ENCODE assay signal across 7 cellular contexts in genomic region chr4:158817562-158818370, GRCh38. TPM values are rescaled to one million over a fixed set of nuclear protein-coding genes. Genes with fewer than 3 reads are reported as not detected.
A peak's percentile ranks its signal among the peaks of the same experiment; 100 is the strongest.
DNase-seq lines count a peak whose midpoint lies in the region; ATAC-seq and TF ChIP-seq lines count a peak whose summit lies in the region.

No MANE protein-coding gene starts in this region.

- intact Hi-C loops in activated T-helper 2 cell treated with anti-CD3 and anti-CD28 coated beads, Interferon-gamma antibody, Interleukin-2, Interleukin-4, amounts not matched to agents 10 μg/mL and 5 μg/mL and 100 μg/mL, durations not matched to agents 14 hours and 24 hours and 36 hours (cut with micrococcal nuclease), result no loop called here
- intact Hi-C loops in spleen (cut with DNase I; ENCODE audit: low total_unique reads), result no loop called here

- H3K4me1 Mint-ChIP-seq in activated T-helper 2 cell treated with anti-CD3 and anti-CD28 coated beads, Interferon-gamma antibody, Interleukin-2, Interleukin-4, amounts not matched to agents 10 μg/mL and 5 μg/mL and 100 μg/mL, durations not matched to agents 14 hours and 24 hours and 36 hours (ENCODE audit: low read depth), result peaks cover 40% of the 10 kb centered on the region

- H3K9me3 Mint-ChIP-seq in activated T-helper 2 cell treated with anti-CD3 and anti-CD28 coated beads, Interferon-gamma antibody, Interleukin-2, Interleukin-4, amounts not matched to agents 10 μg/mL and 5 μg/mL and 100 μg/mL, durations not matched to agents 14 hours and 24 hours and 36 hours, result no peaks in the 10 kb centered on the region

- no peaks in the 10 kb centered on the region for H3K36me3 ChIP-seq in spleen

- no peaks in the 10 kb centered on the region for H3K36me3 Mint-ChIP-seq in activated T-helper 2 cell treated with anti-CD3 and anti-CD28 coated beads, Interferon-gamma antibody, Interleukin-2, Interleukin-4, amounts not matched to agents 10 μg/mL and 5 μg/mL and 100 μg/mL, durations not matched to agents 14 hours and 24 hours and 36 hours (ENCODE audit: low read depth)

- WGBS in spleen, 5 donors, result 69 to 79% (median 74%) methylated on average over 10 of the region's 10 CpGs

- peaks cover 0 to 73% (median 0%) of the 10 kb centered on the region in 7 donors for H3K27me3 ChIP-seq in spleen (replicated peaks in 1 of 7)

- no peak overlapping the region for H3K4me3 Mint-ChIP-seq in activated T-helper 2 cell treated with anti-CD3 and anti-CD28 coated beads, Interferon-gamma antibody, Interleukin-2, Interleukin-4, amounts not matched to agents 10 μg/mL and 5 μg/mL and 100 μg/mL, durations not matched to agents 14 hours and 24 hours and 36 hours (ENCODE audit: low read depth)

- H3K27ac Mint-ChIP-seq in activated T-helper 2 cell treated with anti-CD3 and anti-CD28 coated beads, Interferon-gamma antibody, Interleukin-2, Interleukin-4, amounts not matched to agents 10 μg/mL and 5 μg/mL and 100 μg/mL, durations not matched to agents 14 hours and 24 hours and 36 hours, result peak overlapping the region; percentile 60

- no peak for DNase-seq in activated T-helper 2 cell treated with anti-CD3 and anti-CD28 coated beads, Interferon-gamma antibody, Interleukin-2, Interleukin-4, amounts not matched to agents 10 μg/mL and 5 μg/mL and 100 μg/mL, durations not matched to agents 14 hours and 24 hours and 36 hours (ENCODE audit: low spot score)
- DNase-seq in spleen (no peak), ecto neural progenitor cell (ENCODE audit: low spot score) (no peak), mesenteric fat pad (ENCODE audit: low spot score) (no peak), HUDEP-2 (lab: John Stamatoyannopoulos, UW; ENCODE audit: unreplicated experiment in 76 of 76) (no peak)

- TF ChIP-seq POLR2A in spleen (IDR thresholded peaks at IDR 0.05), result no peak

- H3K4me3 ChIP-seq in spleen, result no peak overlapping the region

- ATAC-seq in GM19463 (IDR thresholded peaks at IDR 0.05; ENCODE audit: unreplicated experiment), result peak; percentile 55
- ATAC-seq in HG03196 (IDR thresholded peaks at IDR 0.05; ENCODE audit: unreplicated experiment), result peak; percentile 64

- H3K27me3 Mint-ChIP-seq in activated T-helper 2 cell treated with anti-CD3 and anti-CD28 coated beads, Interferon-gamma antibody, Interleukin-2, Interleukin-4, amounts not matched to agents 10 μg/mL and 5 μg/mL and 100 μg/mL, durations not matched to agents 14 hours and 24 hours and 36 hours (ENCODE audit: low read depth), result no peaks in the 10 kb centered on the region

- peak overlapping the region in 6 of 8 donors; percentile 12 to 80 (median 68) for H3K27ac ChIP-seq in spleen

- no peaks in the 10 kb centered on the region for H3K9me3 ChIP-seq in spleen

- no peak for TF ChIP-seq CTCF in spleen (IDR thresholded peaks at IDR 0.05 in 8 of 11, conservative IDR thresholded peaks at IDR 0.05 in 3 of 11)

- H3K4me1 ChIP-seq in spleen, result peaks cover 0 to 68% (median 8%) of the 10 kb centered on the region in 6 donors

RNA-seq across cellular contexts. Expression of gene FNIP2, which starts 48.9 kb away (rescaled TPM):
- 10.5 and 11.9 TPM in 2 replicates for total RNA-seq in activated T-helper 2 cell treated with anti-CD3 and anti-CD28 coated beads, Interferon-gamma antibody, Interleukin-2, Interleukin-4, amounts not matched to agents 10 μg/mL and 5 μg/mL and 100 μg/mL, durations not matched to agents 14 hours and 24 hours and 36 hours
- total RNA-seq in spleen, result 10 to 100 TPM; 25.0 to 59.1 (median 42.5) TPM
- 1 to 10 TPM; 2.4 to 9.8 (median 3.7) TPM for polyA plus RNA-seq in spleen
- 57.2 TPM for total RNA-seq in mesenteric fat pad
